10 cellular contexts compared by ENCODE assay signal in genomic region chr22:44622147-44622427, GRCh38.
DNase-seq lines count a peak whose midpoint lies in the region; ATAC-seq, FAIRE-seq and TF ChIP-seq lines count a peak whose summit lies in the region.
"Had no signal": no experiment of that assay in that cellular context is flagged by ENCODE, and none has a peak within 500 bp of the region (broad histone marks: within the 10 kb centered on the region; RNA-seq: fewer than 3 reads in every experiment).

No MANE protein-coding gene starts in this region.

- H3T11ph ChIP-seq in H9 (ENCODE audit: low read length) = no peak overlapping the region

- H3K36me3 ChIP-seq in effector memory CD4-positive, alpha-beta T cell (ENCODE audit: control insufficient read depth, insufficient read depth, low read length) = no peaks in the 10 kb centered on the region
- H3K36me3 ChIP-seq in uterus = no peaks in the 10 kb centered on the region
- H3K36me3 ChIP-seq: adrenal gland had no signal

- no peaks in the 10 kb centered on the region for H3K23me2 ChIP-seq in H9 (ENCODE audit: insufficient read length, low read depth, low read length, poor library complexity, severe bottlenecking)

- DNase-seq in Calu3 = peak; percentile 28
- DNase-seq in H9 = peak; percentile 46
- DNase-seq in NCI-H82 treated with DMSO at 0.1 percent for 48 hours (lab: John Stamatoyannopoulos, UW; ENCODE audit: unreplicated experiment) = peak; percentile 31
- DNase-seq in effector memory CD4-positive, alpha-beta T cell = peak; percentile 27 to 32 (median 30)
- DNase-seq in H54 (ENCODE audit: insufficient read length, low spot score) = no peak
- no peak for DNase-seq in uterus

- H2BK15ac ChIP-seq in H9 (ENCODE audit: low read depth, low read length) = no peak overlapping the region

- no peaks in the 10 kb centered on the region for H3K79me1 ChIP-seq in H9 (ENCODE audit: insufficient read depth, low read depth, low read length, poor library complexity, severe bottlenecking)

- no peak overlapping the region for H2BK20ac ChIP-seq in H9 (ENCODE audit: low read depth, low read length, poor library complexity, severe bottlenecking)

- H3K14ac ChIP-seq in H9 (ENCODE audit: insufficient read depth, low read length) = no peak overlapping the region

- WGBS in H9 (ENCODE audit: extremely low coverage, insufficient read length, low lambda C conversion rate) = no CpG with 5 or more reads among the region's 8 CpGs

- H4K5ac ChIP-seq in H9 (ENCODE audit: insufficient read length, low read depth, low read length) = no peak overlapping the region

- H3K9me3 ChIP-seq in H9 (ENCODE audit: control insufficient read depth, low read depth, low read length) = no peaks in the 10 kb centered on the region
- H3K9me3 ChIP-seq in effector memory CD4-positive, alpha-beta T cell (ENCODE audit: control insufficient read depth, low read length) = no peaks in the 10 kb centered on the region
- no peaks in the 10 kb centered on the region for H3K9me3 ChIP-seq in uterus
- H3K9me3 ChIP-seq: adrenal gland had no signal

- no peak overlapping the region for H2AFZ ChIP-seq in H9 (ENCODE audit: low read length)

- H3K36me3 Mint-ChIP-seq in Calu3 (ENCODE audit: insufficient read depth, unreplicated experiment) (no peaks in the 10 kb centered on the region), H9 (ENCODE audit: insufficient read depth in 1 of 3, low read depth in 3 of 3) (no peaks in the 10 kb centered on the region)

- FAIRE-seq in H54 (lab: Jason Lieb, UNC) = no peak

- no peak overlapping the region for H4K8ac ChIP-seq in H9 (replicated peaks; ENCODE audit: insufficient read length, low read depth, low read length)

- H3K4me1 ChIP-seq in H9 (ENCODE audit: insufficient read depth, low read length) (no peaks in the 10 kb centered on the region), uterus (peaks cover 0 to 6% of the 10 kb centered on the region in 2 donors)
- peaks cover 13% of the 10 kb centered on the region for H3K4me1 ChIP-seq in effector memory CD4-positive, alpha-beta T cell (ENCODE audit: control insufficient read depth, insufficient read depth, low read length, poor library complexity, severe bottlenecking)
- H3K4me1 ChIP-seq: adrenal gland had no signal

- no peak overlapping the region for H3K18ac ChIP-seq in H9 (ENCODE audit: insufficient read length, low read depth, low read length)

- no peak overlapping the region for H2AK5ac ChIP-seq in H9 (ENCODE audit: insufficient read length, low read length)

- H3K23ac ChIP-seq in H9 (ENCODE audit: insufficient read length, low read depth, low read length) = no peak overlapping the region

- no peak overlapping the region for H3K4me3 ChIP-seq in effector memory CD4-positive, alpha-beta T cell (ENCODE audit: insufficient read depth, low read depth, low read length, poor library complexity, severe bottlenecking)
- no peak overlapping the region for H3K4me3 ChIP-seq in uterus
- H3K4me3 ChIP-seq: adrenal gland had no signal

- H3K27me3 ChIP-seq in H9 (ENCODE audit: insufficient read depth, low read length) = peaks cover 9% of the 10 kb centered on the region; the same call in 1 of the 2 replicates
- H3K27me3 ChIP-seq in effector memory CD4-positive, alpha-beta T cell (replicated peaks; ENCODE audit: control insufficient read depth, insufficient read depth, low read length, poor library complexity, severe bottlenecking) = no peaks in the 10 kb centered on the region
- peaks cover 3 to 5% of the 10 kb centered on the region in 2 donors for H3K27me3 ChIP-seq in uterus

- H4K91ac ChIP-seq in H9 (ENCODE audit: insufficient read length, low read depth, low read length) = no peak overlapping the region

- intact Hi-C loops in Calu3 (cut with micrococcal nuclease; ENCODE audit: unreplicated experiment) = loop anchor here (10.0 kb wide), 1 partner anchor 287 kb away; no protein-coding TSS in a partner anchor
- intact Hi-C loops in uterus (cut with DNase I; ENCODE audit: low total_unique reads) = loop anchor here (10.0 kb wide), 1 partner anchor 537 kb away; no protein-coding TSS in a partner anchor

- no peak overlapping the region for H3K9ac ChIP-seq in H9 (ENCODE audit: extremely low read depth, insufficient read length, low read length)

- no peak for TF ChIP-seq POLR2A in H54 (IDR thresholded peaks at IDR 0.05; ENCODE audit: low read depth, low read length)
- TF ChIP-seq POLR2A in uterus (IDR thresholded peaks at IDR 0.05) = no peak

- no peak for TF ChIP-seq CTCF in Calu3 (IDR thresholded peaks at IDR 0.05; ENCODE audit: unreplicated experiment)
- no peak for TF ChIP-seq CTCF in H9 (conservative IDR thresholded peaks at IDR 0.05)
- no peak for TF ChIP-seq CTCF in uterus (IDR thresholded peaks at IDR 0.05)

- ATAC-seq in GM21381 (IDR thresholded peaks at IDR 0.05; ENCODE audit: unreplicated experiment) = no peak

- H3K79me2 ChIP-seq in H9 (ENCODE audit: insufficient read depth, low read length) = no peaks in the 10 kb centered on the region

- H2BK120ac ChIP-seq in H9 (ENCODE audit: low read depth, low read length, poor library complexity, severe bottlenecking) = no peak overlapping the region

- H3K27ac ChIP-seq in H9 (ENCODE audit: insufficient read length, low read depth, low read length) = no peak overlapping the region
- H3K27ac ChIP-seq in effector memory CD4-positive, alpha-beta T cell (ENCODE audit: insufficient read depth, low read length, poor library complexity, severe bottlenecking) = no peak overlapping the region
- H3K27ac ChIP-seq in uterus = no peak overlapping the region
- H3K27ac ChIP-seq: adrenal gland, VCaP had no signal

- H3K4me3 Mint-ChIP-seq in Calu3 (ENCODE audit: low read depth, unreplicated experiment) (no peak overlapping the region), H9 (no peak overlapping the region)
- H3K4me3 Mint-ChIP-seq: neural crest cell had no signal

- no peak overlapping the region for H3K4ac ChIP-seq in H9 (ENCODE audit: low read depth, low read length)

- CTCF ChIA-PET in Calu3 (lab: Charles Lee) = no interaction called here

- peaks cover 2% of the 10 kb centered on the region for H4K20me1 ChIP-seq in H9 (ENCODE audit: control insufficient read depth, insufficient read depth, insufficient read length)

- no peak overlapping the region for H3K56ac ChIP-seq in H9 (ENCODE audit: insufficient read length, low read depth, low read length)

- no peak overlapping the region for H2BK5ac ChIP-seq in H9 (ENCODE audit: insufficient read length, low read length)

- H2BK12ac ChIP-seq in H9 (ENCODE audit: insufficient read length, low read depth, low read length) = no peak overlapping the region

- H3K27ac Mint-ChIP-seq in Calu3 (ENCODE audit: unreplicated experiment) (no peak overlapping the region), H9 (no peak overlapping the region)

- H3K4me1 Mint-ChIP-seq in Calu3 (ENCODE audit: low read depth, unreplicated experiment) (no peaks in the 10 kb centered on the region), H9 (peaks cover 2 to 10% of the 10 kb centered on the region in 2 experiments; a peak in 3 of 4 replicates)

- H3K4me2 ChIP-seq in H9 (ENCODE audit: insufficient read depth, insufficient read length, low read length) = no peak overlapping the region

- BruUV-seq in Calu3 (replicated peaks; lab: Mats Ljungman, UMichigan) = no TSS peak

- peaks cover 42% of the 10 kb centered on the region for H3K27me3 Mint-ChIP-seq in Calu3 (ENCODE audit: unreplicated experiment)
- peaks cover 15% of the 10 kb centered on the region for H3K27me3 Mint-ChIP-seq in H9 (ENCODE audit: low read depth)

- H3K9me3 Mint-ChIP-seq in Calu3 (ENCODE audit: low read depth, unreplicated experiment) (no peaks in the 10 kb centered on the region), H9 (no peaks in the 10 kb centered on the region; a peak in 2 of 5 replicates)
- H3K9me3 Mint-ChIP-seq: neural crest cell had no signal

Comparison
In these comparisons a context has a peak if more than half of its experiments do, and no peak if none do; other contexts are left out.
1. DNase-seq: peak in Calu3 (single experiment), H9 (single experiment), NCI-H82 treated with DMSO at 0.1 percent for 48 hours (single experiment) and effector memory CD4-positive, alpha-beta T cell (3 of 3); none in H54 (single experiment) and uterus (0 of 2).